10 cellular contexts compared by ENCODE assay signal in genomic region chr2:178530625-178531142, GRCh38. TPM values are rescaled to one million over a fixed set of nuclear protein-coding genes. Genes with fewer than 3 reads are reported as not detected.
A peak's percentile ranks its signal among the peaks of the same experiment; 100 is the strongest.
DNase-seq lines count a peak whose midpoint lies in the region; ATAC-seq and TF ChIP-seq lines count a peak whose summit lies in the region.
"Had no signal": no experiment of that assay in that cellular context is flagged by ENCODE, and none has a peak within 500 bp of the region (broad histone marks: within the 10 kb centered on the region; RNA-seq: fewer than 3 reads in every experiment).

No MANE protein-coding gene starts in this region.

- H3K9me3 Mint-ChIP-seq in neural progenitor cell: no peaks in the 10 kb centered on the region

- no peak overlapping the region for H3K4me3 ChIP-seq in fibroblast of mammary gland (ENCODE audit: control insufficient read depth, low read depth, low read length)
- H3K4me3 ChIP-seq in neuronal stem cell (ENCODE audit: low read length in 2 of 2): no peak overlapping the region
- H3K4me3 ChIP-seq in neural progenitor cell: no peak overlapping the region

- H2BK5ac ChIP-seq in neuronal stem cell (ENCODE audit: low read length): no peak overlapping the region

- H3K27ac ChIP-seq in neuronal stem cell (replicated peaks; ENCODE audit: low read length) (no peak overlapping the region), neural progenitor cell (no peak overlapping the region)

- no CpG with 5 or more reads among the region's 8 CpGs for WGBS in neuronal stem cell (ENCODE audit: extremely low coverage in 2 of 2, insufficient read length in 2 of 2, insufficient replicate concordance in 1 of 2), 2 donors

- H3K4me1 Mint-ChIP-seq in neural progenitor cell: no peaks in the 10 kb centered on the region

- peaks cover 2% of the 10 kb centered on the region for H3K79me1 ChIP-seq in neuronal stem cell (ENCODE audit: low read depth, low read length)

- H3K4ac ChIP-seq in neuronal stem cell (ENCODE audit: low read length): no peak overlapping the region

- H3F3A ChIP-seq in neural progenitor cell (ENCODE audit: low read depth): no peaks in the 10 kb centered on the region

- no peak overlapping the region for H4K91ac ChIP-seq in neuronal stem cell (ENCODE audit: low read depth, low read length, poor library complexity)

- no peak overlapping the region for H2BK15ac ChIP-seq in neuronal stem cell (ENCODE audit: low read length)

- no peak overlapping the region for H3K14ac ChIP-seq in neuronal stem cell (ENCODE audit: low read length)

- DNase-seq in Kasumi-1 (lab: John Stamatoyannopoulos, UW) (peak; percentile 76 to 77), fibroblast of mammary gland (ENCODE audit: low read depth) (peak; percentile 8), amygdala (lab: John Stamatoyannopoulos, UW) (no peak), neuronal stem cell (ENCODE audit: low spot score) (no peak), hypothalamus (lab: John Stamatoyannopoulos, UW) (no peak), neural progenitor cell (ENCODE audit: low spot score) (no peak)

- H3K27me3 Mint-ChIP-seq in neural progenitor cell (ENCODE audit: insufficient read depth, low read depth): no peaks in the 10 kb centered on the region
- H3K27me3 Mint-ChIP-seq: brain had no signal

- peaks cover 80% of the 10 kb centered on the region for H3K79me2 ChIP-seq in neural progenitor cell (ENCODE audit: low read depth)

- no peak overlapping the region for H4K8ac ChIP-seq in neuronal stem cell (ENCODE audit: low read depth, low read length)

- H3K4me2 ChIP-seq in neuronal stem cell (ENCODE audit: insufficient read depth, low read length, poor library complexity, severe bottlenecking) (no peak overlapping the region), neural progenitor cell (no peak overlapping the region)

- H3K9ac ChIP-seq in neuronal stem cell (ENCODE audit: low read depth, low read length, poor library complexity) (no peak overlapping the region), neural progenitor cell (no peak overlapping the region)

- no peak overlapping the region for H3K4me3 Mint-ChIP-seq in neural progenitor cell
- H3K4me3 Mint-ChIP-seq: brain had no signal

- peaks cover 49% of the 10 kb centered on the region for H3K36me3 Mint-ChIP-seq in neural progenitor cell

- H3K27ac Mint-ChIP-seq in neural progenitor cell: no peak overlapping the region
- H3K27ac Mint-ChIP-seq: brain had no signal

- peaks cover 0 to 2% of the 10 kb centered on the region in 2 donors for H3K9me3 ChIP-seq in neuronal stem cell (replicated peaks in 1 of 2; ENCODE audit: control insufficient read depth in 2 of 2, insufficient read depth in 1 of 2, low read depth in 1 of 2, low read length in 2 of 2)
- H3K9me3 ChIP-seq in neural progenitor cell (ENCODE audit: low read depth): no peaks in the 10 kb centered on the region

- no peak overlapping the region for H3K18ac ChIP-seq in neuronal stem cell (ENCODE audit: low read length)

- H4K20me1 ChIP-seq in neural progenitor cell (ENCODE audit: low read depth): peaks cover 13% of the 10 kb centered on the region

- no peak overlapping the region for H2BK12ac ChIP-seq in neuronal stem cell (ENCODE audit: low read length)

- H2AK5ac ChIP-seq in neuronal stem cell (ENCODE audit: low read depth, low read length): no peak overlapping the region

- H2AFZ ChIP-seq in neuronal stem cell (ENCODE audit: low read length) (no peak overlapping the region), neural progenitor cell (replicated peaks) (no peak overlapping the region)

- peak; percentile 97 for ATAC-seq in GM18508 (IDR thresholded peaks at IDR 0.05; ENCODE audit: insufficient read depth, unreplicated experiment)
- ATAC-seq in GM21529 (IDR thresholded peaks at IDR 0.05; ENCODE audit: unreplicated experiment): peak; percentile 92
- ATAC-seq: HCT116 had no signal

- H3K4me1 ChIP-seq in neuronal stem cell (ENCODE audit: control insufficient read depth in 2 of 2, insufficient read depth in 1 of 2, low read depth in 1 of 2, low read length in 2 of 2): no peaks in the 10 kb centered on the region
- H3K4me1 ChIP-seq in neural progenitor cell: no peaks in the 10 kb centered on the region

- H3K27me3 ChIP-seq in neuronal stem cell (ENCODE audit: control insufficient read depth in 3 of 3, insufficient read depth in 3 of 3, low read depth in 1 of 3, low read length in 3 of 3) (no peaks in the 10 kb centered on the region), neural progenitor cell (no peaks in the 10 kb centered on the region)

- no peak overlapping the region for H3K23ac ChIP-seq in neuronal stem cell (ENCODE audit: low read depth, low read length, poor library complexity)

- no peak overlapping the region for H2BK120ac ChIP-seq in neuronal stem cell (ENCODE audit: low read depth, low read length)

- no peak for TF ChIP-seq CTCF in fibroblast of mammary gland (conservative IDR thresholded peaks at IDR 0.05; ENCODE audit: control insufficient read depth, insufficient read depth, low read depth, low read length)
- no peak for TF ChIP-seq CTCF in neural progenitor cell (IDR thresholded peaks at IDR 0.05)

- H3K36me3 ChIP-seq in neuronal stem cell (replicated peaks in 1 of 2; ENCODE audit: control insufficient read depth in 2 of 2, insufficient read depth in 2 of 2, low read length in 2 of 2) (peaks cover 8 to 56% of the 10 kb centered on the region in 2 donors), neural progenitor cell (no peaks in the 10 kb centered on the region)

RNA-seq across cellular contexts. Expression of gene PLEKHA3, which starts 50.4 kb away (rescaled TPM):
- polyA plus RNA-seq in neuronal stem cell (2013, experiment 1 of 2): 23.5 TPM
- 25.0 TPM for polyA plus RNA-seq in neuronal stem cell (2013, experiment 2 of 2)
- total RNA-seq in neural progenitor cell (ENCODE audit: low replicate concordance): 5.9 and 26.2 TPM in 2 replicates

RNA-seq across cellular contexts. Expression of gene FKBP7, which starts 52.3 kb away (rescaled TPM):
- 27.1 TPM for polyA plus RNA-seq in neuronal stem cell (2013, experiment 1 of 2)
- 28.5 TPM for polyA plus RNA-seq in neuronal stem cell (2013, experiment 2 of 2)
- total RNA-seq in neural progenitor cell (ENCODE audit: low replicate concordance): 28.1 and 47.0 TPM in 2 replicates

Comparison
In these comparisons a context has a peak if more than half of its experiments do, and no peak if none do; other contexts are left out.
1. DNase-seq: peak in Kasumi-1 (2 of 2) and fibroblast of mammary gland (single experiment); none in amygdala (0 of 56), neuronal stem cell (single experiment), hypothalamus (0 of 51) and neural progenitor cell (single experiment).